8 cellular contexts compared by ENCODE assay signal in the genomic region with DNA sequence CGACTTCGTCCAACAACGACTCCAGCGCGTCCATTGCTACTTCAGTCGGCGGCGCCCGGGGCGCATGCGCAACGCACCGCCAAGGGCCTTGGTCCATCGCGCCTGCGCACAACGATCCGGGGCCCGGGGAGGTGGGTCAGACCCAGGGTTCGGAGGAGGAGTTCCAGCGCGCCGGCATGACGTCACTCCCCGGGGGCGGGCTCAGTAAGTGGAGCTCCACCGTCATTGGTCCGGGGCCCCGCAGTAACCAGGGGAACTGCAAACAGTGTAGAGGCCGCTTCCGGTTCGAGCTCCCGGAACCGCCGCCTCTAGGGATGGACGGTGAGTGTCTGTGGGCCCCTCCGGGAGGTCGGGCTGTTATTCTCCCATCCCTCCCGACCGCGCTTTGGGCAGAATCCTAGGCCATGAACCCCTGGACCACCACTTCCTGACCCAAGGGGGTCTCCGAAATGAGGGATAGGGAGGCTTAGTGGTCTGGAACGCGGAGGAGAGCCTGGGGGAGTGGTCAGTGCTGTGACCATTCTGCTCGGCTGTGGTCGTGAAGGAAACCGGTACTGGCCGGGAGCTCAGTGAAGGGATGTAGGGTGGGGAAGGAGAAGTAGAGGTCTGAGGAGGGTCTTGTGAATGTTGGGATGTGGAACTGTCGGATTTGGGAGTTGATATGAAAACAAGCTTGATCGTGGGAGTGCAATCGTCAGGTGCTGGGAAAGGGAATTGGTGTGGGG. TPM values are rescaled to one million over a fixed set of nuclear protein-coding genes. Genes with fewer than 3 reads are reported as not detected.
DNase-seq lines count a peak whose midpoint lies in the region; ATAC-seq and TF ChIP-seq lines count a peak whose summit lies in the region.

A gene with protein sequence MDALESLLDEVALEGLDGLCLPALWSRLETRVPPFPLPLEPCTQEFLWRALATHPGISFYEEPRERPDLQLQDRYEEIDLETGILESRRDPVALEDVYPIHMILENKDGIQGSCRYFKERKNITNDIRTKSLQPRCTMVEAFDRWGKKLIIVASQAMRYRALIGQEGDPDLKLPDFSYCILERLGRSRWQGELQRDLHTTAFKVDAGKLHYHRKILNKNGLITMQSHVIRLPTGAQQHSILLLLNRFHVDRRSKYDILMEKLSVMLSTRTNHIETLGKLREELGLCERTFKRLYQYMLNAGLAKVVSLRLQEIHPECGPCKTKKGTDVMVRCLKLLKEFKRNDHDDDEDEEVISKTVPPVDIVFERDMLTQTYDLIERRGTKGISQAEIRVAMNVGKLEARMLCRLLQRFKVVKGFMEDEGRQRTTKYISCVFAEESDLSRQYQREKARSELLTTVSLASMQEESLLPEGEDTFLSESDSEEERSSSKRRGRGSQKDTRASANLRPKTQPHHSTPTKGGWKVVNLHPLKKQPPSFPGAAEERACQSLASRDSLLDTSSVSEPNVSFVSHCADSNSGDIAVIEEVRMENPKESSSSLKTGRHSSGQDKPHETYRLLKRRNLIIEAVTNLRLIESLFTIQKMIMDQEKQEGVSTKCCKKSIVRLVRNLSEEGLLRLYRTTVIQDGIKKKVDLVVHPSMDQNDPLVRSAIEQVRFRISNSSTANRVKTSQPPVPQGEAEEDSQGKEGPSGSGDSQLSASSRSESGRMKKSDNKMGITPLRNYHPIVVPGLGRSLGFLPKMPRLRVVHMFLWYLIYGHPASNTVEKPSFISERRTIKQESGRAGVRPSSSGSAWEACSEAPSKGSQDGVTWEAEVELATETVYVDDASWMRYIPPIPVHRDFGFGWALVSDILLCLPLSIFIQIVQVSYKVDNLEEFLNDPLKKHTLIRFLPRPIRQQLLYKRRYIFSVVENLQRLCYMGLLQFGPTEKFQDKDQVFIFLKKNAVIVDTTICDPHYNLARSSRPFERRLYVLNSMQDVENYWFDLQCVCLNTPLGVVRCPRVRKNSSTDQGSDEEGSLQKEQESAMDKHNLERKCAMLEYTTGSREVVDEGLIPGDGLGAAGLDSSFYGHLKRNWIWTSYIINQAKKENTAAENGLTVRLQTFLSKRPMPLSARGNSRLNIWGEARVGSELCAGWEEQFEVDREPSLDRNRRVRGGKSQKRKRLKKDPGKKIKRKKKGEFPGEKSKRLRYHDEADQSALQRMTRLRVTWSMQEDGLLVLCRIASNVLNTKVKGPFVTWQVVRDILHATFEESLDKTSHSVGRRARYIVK (N-terminal part only) (minus strand): TSS at position 57 of the 725 bp plus-strand sequence. CDS start 23 bp downstream, at position 34.
TSS of gene KATNIP (plus strand) at position 288 of the 725 bp plus-strand sequence. CDS start at position 315, 27 bp downstream.

- peak within 1 kb of the TSS; percentile 94 to 95 for H3K4me3 Mint-ChIP-seq in CD14-positive monocyte

- peak within 1 kb of the TSS; percentile 94 to 99 (median 98) for H3K27ac Mint-ChIP-seq in CD14-positive monocyte

- WGBS in lower leg skin, 2 donors, result 0 to 1% methylated on average over 36 to 47 of the region's 51 CpGs

- intact Hi-C loops in CD14-positive monocyte (cut with micrococcal nuclease), result loop anchor here in 1 of 2 donors (10.0 kb wide), 1 partner anchor 345 kb away; the partner anchor contains the start of gene KDM8
- intact Hi-C loops in lower leg skin (cut with DNase I; ENCODE audit: low total_unique reads), result loop anchor here (2.0 kb wide), 1 partner anchor 69 kb away; no protein-coding TSS in a partner anchor

- no peak for TF ChIP-seq POLR2A in lower leg skin (IDR thresholded peaks at IDR 0.05)

- H3K27me3 Mint-ChIP-seq in CD14-positive monocyte (ENCODE audit: low read depth in 3 of 3), result no peaks in the 10 kb centered on the region

- peaks cover 11 to 14% of the 10 kb centered on the region in 2 donors for H3K36me3 Mint-ChIP-seq in CD14-positive monocyte

- H3K4me1 Mint-ChIP-seq in CD14-positive monocyte, result peaks cover 31% of the 10 kb centered on the region

- H3K9me3 Mint-ChIP-seq in CD14-positive monocyte, result peaks cover 0 to 3% (median 0%) of the 10 kb centered on the region in 7 donors

- ATAC-seq in GM19397 (IDR thresholded peaks at IDR 0.05; ENCODE audit: unreplicated experiment), result peak; percentile 98
- ATAC-seq in HG03571 (IDR thresholded peaks at IDR 0.05; ENCODE audit: unreplicated experiment), result peak; percentile 96

- no peak for TF ChIP-seq CTCF in CD14-positive monocyte (IDR thresholded peaks at IDR 0.05)
- no peak for TF ChIP-seq CTCF in lower leg skin (IDR thresholded peaks at IDR 0.05)

- H3K4me3 ChIP-seq in lower leg skin (ENCODE audit: low read depth, poor library complexity, severe bottlenecking), result peak within 1 kb of the TSS; percentile 92

- DNase-seq in CD14-positive monocyte (ENCODE audit: low spot score) (peak; percentile 100), NCI-H82 (lab: John Stamatoyannopoulos, UW) (peak; percentile 99), dermis microvascular lymphatic vessel endothelial cell (ENCODE audit: low read depth in 2 of 2) (peak; percentile 95 to 99), lower leg skin (ENCODE audit: low spot score in 2 of 2) (peak; percentile 100)
- DNase-seq in activated CD4-positive, alpha-beta T cell treated with anti-CD3 and anti-CD28 coated beads, Interleukin-2, amount 50 U/mL, for 48 hours, result peak; percentile 100
- DNase-seq in stimulated activated CD4-positive, alpha-beta T cell treated with anti-CD3 and anti-CD28 coated beads, Interleukin-4, amount 100 ng/mL, for 48 hours (ENCODE audit: low read depth in 2 of 2), result peak; percentile 100

RNA-seq across cellular contexts. Expression of the first gene that starts in this region (rescaled TPM):
- polyA plus RNA-seq in CD14-positive monocyte, result 10 to 100 TPM in 1 of 2 donors, 1 to 10 TPM in 1; 7.0 to 12.8 TPM
- total RNA-seq in dermis microvascular lymphatic vessel endothelial cell, result 51.9 and 64.2 TPM in 2 replicates
- 100 to 1,000 TPM; 118 to 257 (median 156) TPM for total RNA-seq in lower leg skin

RNA-seq across cellular contexts. Expression of gene KATNIP, which starts in this region (rescaled TPM):
- 1 to 10 TPM; 2.4 to 5.0 TPM for polyA plus RNA-seq in CD14-positive monocyte
- 13.1 and 15.9 TPM in 2 replicates for total RNA-seq in dermis microvascular lymphatic vessel endothelial cell
- total RNA-seq in lower leg skin, result 10 to 100 TPM; 18.5 to 33.6 (median 25.1) TPM

Comparison
In these comparisons a context has a peak if more than half of its experiments do, and no peak if none do; other contexts are left out.
1. Peak in every context shown above with its lines: DNase-seq, ATAC-seq and H3K4me3 ChIP-seq.